8 cellular contexts compared by ENCODE assay signal in genomic region chr7:42911482-42912447, GRCh38. TPM values are rescaled to one million over a fixed set of nuclear protein-coding genes. Genes with fewer than 3 reads are reported as not detected.
DNase-seq lines count a peak whose midpoint lies in the region; TF ChIP-seq lines count a peak whose summit lies in the region.

TSS of gene C7orf25 (minus strand) at chr7:42912070. CDS start at chr7:42910900, 1,170 bp downstream.

- peaks cover 24% of the 10 kb centered on the region for H3K4me1 Mint-ChIP-seq in neural crest cell

- TF ChIP-seq CTCF in fibroblast of villous mesenchyme (IDR thresholded peaks at IDR 0.05; ENCODE audit: insufficient read depth, low read depth, low read length) (no peak), neural crest cell (conservative IDR thresholded peaks at IDR 0.05) (no peak)

- peaks cover 20% of the 10 kb centered on the region for H3K36me3 ChIP-seq in HAP-1 (replicated peaks)
- H3K36me3 ChIP-seq in MG63, result peaks cover 26% of the 10 kb centered on the region
- peaks cover 3 to 7% of the 10 kb centered on the region in 2 donors for H3K36me3 ChIP-seq in stomach smooth muscle (ENCODE audit: control insufficient read depth in 2 of 2, insufficient read depth in 2 of 2, low read length in 2 of 2)

- H3K27me3 ChIP-seq in HAP-1 (ENCODE audit: low read depth) (no peaks in the 10 kb centered on the region), MG63 (no peaks in the 10 kb centered on the region), stomach smooth muscle (ENCODE audit: control insufficient read depth in 1 of 2, insufficient read depth in 2 of 2, low read length in 2 of 2) (no peaks in the 10 kb centered on the region)

- H3K4me1 ChIP-seq in HAP-1 (peaks cover 5% of the 10 kb centered on the region), stomach smooth muscle (ENCODE audit: control insufficient read depth, insufficient read depth, low read length) (peaks cover 5% of the 10 kb centered on the region)

- peak within 1 kb of the TSS; percentile 94 for H3K27ac Mint-ChIP-seq in neural crest cell (ENCODE audit: unreplicated experiment)

- DNase-seq in ELR (ENCODE audit: low read depth) (peak; percentile 96), HAP-1 (ENCODE audit: low spot score in 2 of 2) (peak; percentile 88 to 96), MG63 (peak; percentile 97), SHP77 (lab: John Stamatoyannopoulos, UW) (peak; percentile 97 to 99), activated gamma-delta T cell treated with Interleukin-2 at 50 U/mL for 16 hours (peak; percentile 93), fibroblast of villous mesenchyme (ENCODE audit: low read depth) (peak; percentile 94), neural crest cell (ENCODE audit: low read depth, low spot score) (peak; percentile 95)

- H3K4me3 Mint-ChIP-seq in neural crest cell, result peak within 1 kb of the TSS; percentile 94

- H3K9me3 Mint-ChIP-seq in neural crest cell, result no peaks in the 10 kb centered on the region

- H3K27ac ChIP-seq in stomach smooth muscle (ENCODE audit: low read length), result no peak within 1 kb of the TSS

- H3K9ac ChIP-seq in stomach smooth muscle (ENCODE audit: low read length in 2 of 2), result peak within 1 kb of the TSS; percentile 67 to 81

- H3K27me3 Mint-ChIP-seq in neural crest cell (ENCODE audit: low read depth), result no peaks in the 10 kb centered on the region

- no peaks in the 10 kb centered on the region for H3K9me3 ChIP-seq in HAP-1
- H3K9me3 ChIP-seq in MG63, result no peaks in the 10 kb centered on the region
- no peaks in the 10 kb centered on the region for H3K9me3 ChIP-seq in stomach smooth muscle (ENCODE audit: control insufficient read depth in 2 of 2, low read length in 2 of 2)

- H3K4me3 ChIP-seq in HAP-1 (peak within 1 kb of the TSS; percentile 39), MG63 (peak within 1 kb of the TSS; percentile 62), fibroblast of villous mesenchyme (ENCODE audit: low read depth, low read length) (peak within 1 kb of the TSS; percentile 69), stomach smooth muscle (ENCODE audit: low read length in 2 of 2) (peak within 1 kb of the TSS; percentile 83 to 84)

- peaks cover 7% of the 10 kb centered on the region for H3K36me3 Mint-ChIP-seq in neural crest cell (ENCODE audit: low read depth)

- in situ Hi-C loops in HAP-1 (cut with MboI; ENCODE audit: low sequenced_read_pairs), result no loop called here

RNA-seq across cellular contexts. Expression of gene C7orf25, which starts in this region (rescaled TPM):
- 10.1 and 32.5 TPM in 2 replicates for total RNA-seq in MG63 (2014; rRNA removed; shearing (Covaris generic); ENCODE audit: low replicate concordance)
- total RNA-seq in fibroblast of villous mesenchyme (4.5 and 5.2 TPM in 2 replicates), neural crest cell (3.7 and 6.9 TPM in 2 replicates)
